ENCODE assay signal across 15 cellular contexts in the genomic region with DNA sequence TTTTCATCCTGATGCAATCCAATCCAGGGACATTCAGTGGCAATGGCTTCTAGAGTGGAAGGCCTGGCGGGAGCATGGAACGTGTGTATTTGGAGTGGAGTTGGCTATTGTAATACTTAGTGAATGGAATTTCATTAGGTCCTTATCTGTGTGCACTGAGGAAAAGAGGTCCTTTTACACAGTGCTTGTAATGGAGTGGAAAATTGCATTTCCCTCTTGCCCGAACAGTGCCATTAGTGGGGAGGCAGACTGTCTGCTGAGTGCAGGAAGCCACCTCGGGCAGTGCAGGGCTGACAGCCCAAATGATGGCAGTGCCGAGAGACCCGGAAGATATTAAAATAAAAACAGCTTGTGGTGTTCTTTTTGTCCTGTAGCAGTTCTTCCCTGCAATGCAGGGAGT.
"Had no signal": no experiment of that assay in that cellular context is flagged by ENCODE, and none has a peak within 500 bp of the region (broad histone marks: within the 10 kb centered on the region; RNA-seq: fewer than 3 reads in every experiment).

No MANE protein-coding gene starts in this region.

- H3K4me1 ChIP-seq: breast epithelium, prostate gland, right lobe of liver, transverse colon had no signal

- DNase-seq: activated CD8-positive, alpha-beta memory T cell treated with anti-CD3 and anti-CD28 coated beads, Interleukin-2, amount 50 U/mL, for 4 hours; activated CD8-positive, alpha-beta T cell treated with anti-CD3 and anti-CD28 coated beads for 36 hours; activated T-cell treated with anti-CD3 and anti-CD28 coated beads, Interleukin-2, amount 50 U/mL, for 72 hours; aorta; dorsolateral prefrontal cortex; naive thymus-derived CD8-positive, alpha-beta T cell; nucleus accumbens; right lobe of liver; stimulated activated CD4-positive, alpha-beta T cell treated with anti-CD3 and anti-CD28 coated beads, Interleukin-1b, Interleukin-23, amount 100 ng/mL, for 48 hours; stimulated activated naive B cell treated with anti-CD40 and anti-IgM and Interleukin-4, amounts not matched to agents 10 μg/mL and 1 μg/mL and 100 μg/mL, for 72 hours; T-helper 9 cell; transverse colon had no signal

- H3K27ac ChIP-seq: breast epithelium, dorsolateral prefrontal cortex, prostate gland, right lobe of liver, transverse colon, VCaP had no signal

- H3K4me3 ChIP-seq: breast epithelium, dorsolateral prefrontal cortex, prostate gland, right lobe of liver, transverse colon had no signal

- H3K9me3 ChIP-seq: breast epithelium, prostate gland, transverse colon had no signal

- H3K36me3 ChIP-seq: breast epithelium, prostate gland, right lobe of liver, transverse colon had no signal

- H3K27me3 ChIP-seq: breast epithelium, right lobe of liver, transverse colon had no signal
